Comparison of ENCODE assay signal across 21 cellular contexts in the genomic region with DNA sequence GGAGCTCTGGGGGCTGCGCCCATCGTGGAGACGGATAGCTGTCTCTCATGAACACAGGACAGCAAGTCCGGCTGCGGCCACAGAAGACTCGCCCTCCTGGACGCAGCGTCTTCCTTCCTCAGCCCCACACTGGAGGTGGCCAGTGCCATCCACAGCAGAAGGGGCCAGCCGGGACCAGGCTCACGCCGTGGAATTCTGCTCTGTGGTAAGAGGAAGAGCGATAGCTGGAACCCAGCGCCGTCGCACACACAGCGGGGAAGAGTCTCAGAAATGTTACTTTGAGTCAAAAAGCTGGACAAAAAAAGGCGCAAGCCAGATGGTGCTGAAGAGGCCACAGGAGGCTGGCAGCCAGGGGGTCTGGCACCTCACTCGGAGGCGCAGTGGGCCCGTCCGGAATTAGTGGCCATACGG.
"Had no signal": no experiment of that assay in that cellular context is flagged by ENCODE, and none has a peak within 500 bp of the region (broad histone marks: within the 10 kb centered on the region; RNA-seq: fewer than 3 reads in every experiment).

No MANE protein-coding gene starts in this region.

- DNase-seq: activated CD4-positive, alpha-beta T cell treated with anti-CD3 and anti-CD28 coated beads for 1 hour; activated CD4-positive, alpha-beta T cell treated with anti-CD3 and anti-CD28 coated beads, Interleukin-2, amount 50 U/mL, for 1 hour; activated CD8-positive, alpha-beta T cell treated with anti-CD3 and anti-CD28 coated beads, Interleukin-2, amount 10 ng/mL, durations not matched to agents 7 days and 5 days; activated gamma-delta T cell treated with Interleukin-2 at 50 U/mL for 16 hours; activated T-cell treated with anti-CD3 and anti-CD28 coated beads, Interleukin-2, amount 50 U/mL, for 48 hours; anterior cingulate cortex; effector memory CD4-positive, alpha-beta T cell; glutamatergic neuron; immature natural killer cell; naive thymus-derived CD4-positive, alpha-beta T cell; stimulated activated CD4-positive, alpha-beta T cell treated with anti-CD3 and anti-CD28 coated beads, Interleukin-1b, Interleukin-23, amount 100 ng/mL, for 48 hours; T-helper 1 cell had no signal

- H3K9me3 ChIP-seq: body of pancreas, esophagus muscularis mucosa, prostate gland, right atrium auricular region, tibial artery had no signal

- H3K9me3 Mint-ChIP-seq: activated naive CD4-positive, alpha-beta T cell treated with anti-CD3 and anti-CD28 coated beads, Interleukin-2, amount 50 U/mL, for 24 hours; immature natural killer cell; naive thymus-derived CD4-positive, alpha-beta T cell; stimulated activated naive CD8-positive, alpha-beta T cell treated with anti-CD3 and anti-CD28 coated beads, Interleukin-15, Interleukin-2, amounts not matched to agents 100 ng/mL and 50 ng/mL, for 24 hours had no signal

- H3K4me1 Mint-ChIP-seq: activated naive CD4-positive, alpha-beta T cell treated with anti-CD3 and anti-CD28 coated beads, Interleukin-2, amount 50 U/mL, for 24 hours had no signal

- ATAC-seq: body of pancreas; naive thymus-derived CD4-positive, alpha-beta T cell had no signal

- H3K27ac ChIP-seq: body of pancreas, esophagus muscularis mucosa, hepatocyte, prostate gland, right atrium auricular region, tibial artery had no signal

- H3K36me3 Mint-ChIP-seq: activated naive CD4-positive, alpha-beta T cell treated with anti-CD3 and anti-CD28 coated beads, Interleukin-2, amount 50 U/mL, for 24 hours; immature natural killer cell; naive thymus-derived CD4-positive, alpha-beta T cell had no signal

- H3K27me3 ChIP-seq: body of pancreas, hepatocyte, right atrium auricular region had no signal

- H3K36me3 ChIP-seq: esophagus muscularis mucosa, prostate gland, right atrium auricular region, tibial artery had no signal

- H3K27ac Mint-ChIP-seq: activated CD8-positive, alpha-beta T cell treated with anti-CD3 and anti-CD28 coated beads, Interleukin-2, amount 10 ng/mL, durations not matched to agents 7 days and 5 days; activated naive CD4-positive, alpha-beta T cell treated with anti-CD3 and anti-CD28 coated beads, Interleukin-2, amount 50 U/mL, for 24 hours; immature natural killer cell; naive thymus-derived CD4-positive, alpha-beta T cell; stimulated activated naive CD8-positive, alpha-beta T cell treated with anti-CD3 and anti-CD28 coated beads, Interleukin-15, Interleukin-2, amounts not matched to agents 100 ng/mL and 50 ng/mL, for 24 hours had no signal

- H3K27me3 Mint-ChIP-seq: activated naive CD4-positive, alpha-beta T cell treated with anti-CD3 and anti-CD28 coated beads, Interleukin-2, amount 50 U/mL, for 24 hours; naive thymus-derived CD4-positive, alpha-beta T cell had no signal

- H3K4me1 ChIP-seq: body of pancreas, esophagus muscularis mucosa, prostate gland, right atrium auricular region, tibial artery had no signal

- H3K4me3 Mint-ChIP-seq: activated CD8-positive, alpha-beta T cell treated with anti-CD3 and anti-CD28 coated beads, Interleukin-2, amount 10 ng/mL, durations not matched to agents 7 days and 5 days; activated naive CD4-positive, alpha-beta T cell treated with anti-CD3 and anti-CD28 coated beads, Interleukin-2, amount 50 U/mL, for 24 hours; immature natural killer cell; naive thymus-derived CD4-positive, alpha-beta T cell; stimulated activated naive CD8-positive, alpha-beta T cell treated with anti-CD3 and anti-CD28 coated beads, Interleukin-15, Interleukin-2, amounts not matched to agents 100 ng/mL and 50 ng/mL, for 24 hours had no signal

- H3K4me3 ChIP-seq: body of pancreas, esophagus muscularis mucosa, hepatocyte, prostate gland, right atrium auricular region, tibial artery had no signal

- FAIRE-seq: frontal cortex had no signal
